ENCODE assay signal across 8 cellular contexts in genomic region chr11:57668467-57668890, GRCh38. TPM values are rescaled to one million over a fixed set of nuclear protein-coding genes. Genes with fewer than 3 reads are reported as not detected.
A peak's percentile ranks its signal among the peaks of the same experiment; 100 is the strongest.
DNase-seq lines count a peak whose midpoint lies in the region; ATAC-seq and TF ChIP-seq lines count a peak whose summit lies in the region.

No MANE protein-coding gene starts in this region.

- peaks cover 10% of the 10 kb centered on the region for H3K36me3 Mint-ChIP-seq in memory B cell

- peak overlapping the region; percentile 98 for H3K4me3 Mint-ChIP-seq in memory B cell

- H3K9me3 Mint-ChIP-seq in memory B cell = no peaks in the 10 kb centered on the region

- CTCF ChIA-PET in OCI-LY7 (lab: Charles Lee; ENCODE audit: unreplicated experiment) = interaction anchor here (1.3 to 1.4 kb wide), 2 partner anchors 27 to 175 kb away, joined by 3 to 4 read pairs; no protein-coding TSS in a partner anchor

- H3K27ac Mint-ChIP-seq in memory B cell = peak overlapping the region; percentile 99

- TF ChIP-seq POLR2A in vagina (IDR thresholded peaks at IDR 0.05) = no peak

- ATAC-seq in GM21825 (IDR thresholded peaks at IDR 0.05; ENCODE audit: unreplicated experiment) (peak; percentile 3), memory B cell (ENCODE audit: low read depth) (peak; percentile 3)

- DNase-seq in OCI-LY7 (ENCODE audit: low spot score) (peak; percentile 62), memory B cell (ENCODE audit: low spot score in 2 of 2) (no peak), vagina (ENCODE audit: extremely low spot score in 2 of 2) (no peak), mesenteric fat pad (ENCODE audit: low spot score) (no peak), NCI-H82 (lab: John Stamatoyannopoulos, UW) (no peak)
- DNase-seq in central memory CD4-positive, alpha-beta T cell = peak; percentile 44

- peak overlapping the region; percentile 93 for H3K4me2 ChIP-seq in OCI-LY7 (ENCODE audit: low read length)

- H3K27me3 ChIP-seq in vagina = no peaks in the 10 kb centered on the region

- peaks cover 37% of the 10 kb centered on the region for H4K20me1 ChIP-seq in OCI-LY7 (ENCODE audit: insufficient read depth, low read length)

- intact Hi-C loops in OCI-LY7 (cut with micrococcal nuclease; ENCODE audit: unreplicated experiment) (loop anchor here (5.0 kb wide), 3 partner anchors 156 to 909 kb away; partner anchors contain the start of genes LPXN and ZFP91), vagina (cut with DNase I) (no loop called here)

- no TSS peak for BruUV-seq in OCI-LY7 (replicated peaks; lab: Mats Ljungman, UMichigan)

- no peaks in the 10 kb centered on the region for H3K9me2 ChIP-seq in OCI-LY7 (ENCODE audit: insufficient read depth, low read length)

- POLR2A ChIA-PET in OCI-LY7 (lab: Charles Lee) = interaction anchor here (0.5 kb wide), 1 partner anchor 29 kb away, joined by 4 read pairs; no protein-coding TSS in a partner anchor

- H2AFZ ChIP-seq in OCI-LY7 (ENCODE audit: low read length) = peak overlapping the region; percentile 56; the same call in 1 of the 2 replicates

- peaks cover 54% of the 10 kb centered on the region for H3K79me2 ChIP-seq in OCI-LY7 (ENCODE audit: insufficient read depth, low read depth, low read length)

- H3K4me3 ChIP-seq in GM08714 (ENCODE audit: low read length) (peak overlapping the region; percentile 97), OCI-LY7 (ENCODE audit: low read depth, low read length, poor library complexity, severe bottlenecking) (peak overlapping the region; percentile 94), vagina (peak overlapping the region; percentile 92 to 99)

- H3K27ac ChIP-seq in OCI-LY7 (ENCODE audit: low read depth, low read length, poor library complexity, severe bottlenecking) = peak overlapping the region; percentile 88
- peak overlapping the region; percentile 98 for H3K27ac ChIP-seq in vagina

- peaks cover 34% of the 10 kb centered on the region for H3K36me3 ChIP-seq in OCI-LY7 (ENCODE audit: insufficient read depth, low read length)
- H3K36me3 ChIP-seq in vagina = peaks cover 0 to 17% of the 10 kb centered on the region in 2 donors

- peaks cover 23% of the 10 kb centered on the region for H3K4me1 ChIP-seq in OCI-LY7 (ENCODE audit: insufficient read depth, low read length, poor library complexity, severe bottlenecking)
- H3K4me1 ChIP-seq in vagina = peaks cover 46% of the 10 kb centered on the region

- no peaks in the 10 kb centered on the region for H3K9me3 ChIP-seq in OCI-LY7 (ENCODE audit: low read length)
- H3K9me3 ChIP-seq in vagina = no peaks in the 10 kb centered on the region

- H3K4me1 Mint-ChIP-seq in memory B cell = peaks cover 29% of the 10 kb centered on the region

- H3K27me3 Mint-ChIP-seq in memory B cell = no peaks in the 10 kb centered on the region

- TF ChIP-seq CTCF in OCI-LY7 (conservative IDR thresholded peaks at IDR 0.05; ENCODE audit: low read length) = no peak
- no peak for TF ChIP-seq CTCF in vagina (IDR thresholded peaks at IDR 0.05)

RNA-seq across cellular contexts. Expression of gene ZDHHC5, which starts 0.6 kb away (rescaled TPM):
- total RNA-seq in OCI-LY7 (2014; rRNA removed; shearing (Covaris generic)) = 23.4 and 27.5 TPM in 2 replicates
- 46.1 and 57.4 TPM in 2 replicates for total RNA-seq in OCI-LY7 (2022)
- total RNA-seq in vagina = 46.2 TPM
- 65.4 TPM for total RNA-seq in mesenteric fat pad

RNA-seq across cellular contexts. Expression of gene CLP1, which starts 10.9 kb away (rescaled TPM):
- total RNA-seq in OCI-LY7 (2014; rRNA removed; shearing (Covaris generic)) = 18.3 and 18.5 TPM in 2 replicates
- total RNA-seq in OCI-LY7 (2022) = 18.1 and 20.8 TPM in 2 replicates
- total RNA-seq in vagina = 10.8 TPM
- 12.0 TPM for total RNA-seq in mesenteric fat pad

RNA-seq across cellular contexts. Expression of gene YPEL4, which starts 18.8 kb away (rescaled TPM):
- 0.54 and 0.85 TPM in 2 replicates for total RNA-seq in OCI-LY7 (2014; rRNA removed; shearing (Covaris generic))
- total RNA-seq in OCI-LY7 (2022) (0.52 and 0.55 TPM in 2 replicates), vagina (2.7 TPM), mesenteric fat pad (0.71 TPM)

RNA-seq across cellular contexts. Expression of gene MED19, which starts 43.5 kb away (rescaled TPM):
- total RNA-seq in OCI-LY7 (2014; rRNA removed; shearing (Covaris generic)) = 11.9 and 17.5 TPM in 2 replicates
- 11.1 and 12.6 TPM in 2 replicates for total RNA-seq in OCI-LY7 (2022)
- 18.4 TPM for total RNA-seq in vagina
- total RNA-seq in mesenteric fat pad = 14.4 TPM

RNA-seq across cellular contexts. Expression of gene TMX2, which starts 43.9 kb away (rescaled TPM):
- 53.3 and 54.9 TPM in 2 replicates for total RNA-seq in OCI-LY7 (2014; rRNA removed; shearing (Covaris generic))
- total RNA-seq in OCI-LY7 (2022) (60.2 and 66.9 TPM in 2 replicates), vagina (44.4 TPM), mesenteric fat pad (70.1 TPM)

Comparison
In these comparisons a context has a peak if more than half of its experiments do, and no peak if none do; other contexts are left out.
1. DNase-seq: peak in OCI-LY7 (single experiment) and central memory CD4-positive, alpha-beta T cell (single experiment); none in memory B cell (0 of 2), vagina (0 of 2), mesenteric fat pad (single experiment) and NCI-H82 (single experiment).
2. Peak in every context shown above with its lines, with median percentiles within 50 percentile points of each other: H3K4me3 ChIP-seq.